9 cellular contexts compared by ENCODE assay signal in the genomic region with DNA sequence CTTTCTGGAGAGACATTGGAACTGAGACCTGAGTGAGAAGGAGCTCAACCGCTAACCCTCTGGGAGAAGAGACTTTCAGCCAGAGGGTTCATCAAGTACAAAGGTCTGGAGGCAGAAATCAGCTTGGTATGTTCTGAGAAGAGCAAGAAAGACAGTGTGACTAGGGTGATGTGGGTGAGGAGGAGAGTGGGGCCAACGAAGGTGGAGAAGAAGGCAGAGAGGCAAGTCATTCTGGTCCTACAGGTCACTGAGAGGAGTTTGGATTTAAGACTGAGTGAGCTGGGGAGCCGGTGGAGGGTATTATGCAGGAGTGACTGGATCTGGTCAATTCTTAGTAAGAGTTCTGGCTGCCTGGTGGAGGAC. TPM values are rescaled to one million over a fixed set of nuclear protein-coding genes. Genes with fewer than 3 reads are reported as not detected.
A peak's percentile ranks its signal among the peaks of the same experiment; 100 is the strongest.
DNase-seq lines count a peak whose midpoint lies in the region; ATAC-seq and TF ChIP-seq lines count a peak whose summit lies in the region.
"Had no signal": no experiment of that assay in that cellular context is flagged by ENCODE, and none has a peak within 500 bp of the region (broad histone marks: within the 10 kb centered on the region; RNA-seq: fewer than 3 reads in every experiment).

No MANE protein-coding gene starts in this region.

- no peaks in the 10 kb centered on the region for H3K36me3 Mint-ChIP-seq in T-cell

- CTCF ChIA-PET in T-cell (lab: Charles Lee) = no interaction called here

- in situ Hi-C loops in GM13977 (cut with MboI; ENCODE audit: low pct_unique_long_range_greater_than_20kb, low sequenced_read_pairs, unreplicated experiment) (loop anchor here (25.0 kb wide), 1 partner anchor 207 kb away; a partner anchor contains a TSS), gastrocnemius medialis (cut with MboI; ENCODE audit: low sequenced_read_pairs in 4 of 4) (loop anchor here in 1 of 4 donors (25.0 kb wide), 1 partner anchor 1282 kb away; a partner anchor contains a TSS)

- peak overlapping the region; percentile 85 to 88 for H3K27ac Mint-ChIP-seq in T-cell

- no peaks in the 10 kb centered on the region for H3K9me3 ChIP-seq in gastrocnemius medialis

- H3K9me3 Mint-ChIP-seq in T-cell = no peaks in the 10 kb centered on the region

- peaks cover 41 to 56% of the 10 kb centered on the region in 2 donors for H3K4me1 ChIP-seq in gastrocnemius medialis

- TF ChIP-seq CTCF in GM13977 (IDR thresholded peaks at IDR 0.05; ENCODE audit: extremely low read depth, insufficient read depth, missing control alignments) (no peak), fibroblast of mammary gland (conservative IDR thresholded peaks at IDR 0.05; ENCODE audit: control insufficient read depth, insufficient read depth, low read depth, low read length) (no peak), gastrocnemius medialis (IDR thresholded peaks at IDR 0.05 in 4 of 5, conservative IDR thresholded peaks at IDR 0.05 in 1 of 5) (no peak)

- intact Hi-C loops in gastrocnemius medialis (cut with DNase I; ENCODE audit: low total_unique reads) = loop anchor here (5.0 kb wide), 1 partner anchor 202 kb away; a partner anchor contains a TSS

- peaks cover 0 to 15% of the 10 kb centered on the region in 2 donors for H3K36me3 ChIP-seq in gastrocnemius medialis

- no peaks in the 10 kb centered on the region for H3K27me3 Mint-ChIP-seq in T-cell

- H3K27ac ChIP-seq in gastrocnemius medialis = peak overlapping the region; percentile 86 to 100 (median 94)
- H3K27ac ChIP-seq: HL-60 had no signal

- DNase-seq in GM13977 (ENCODE audit: low spot score) (peak; percentile 36), T-cell (no peak), fibroblast of mammary gland (ENCODE audit: low read depth) (no peak), gastrocnemius medialis (no peak), germinal center (ENCODE audit: low spot score) (no peak), NCI-H345 (lab: John Stamatoyannopoulos, UW) (no peak), COR-L47 (lab: John Stamatoyannopoulos, UW) (no peak)

- TF ChIP-seq POLR2A in gastrocnemius medialis (IDR thresholded peaks at IDR 0.05) = no peak

- H3K4me3 ChIP-seq in fibroblast of mammary gland (ENCODE audit: control insufficient read depth, low read depth, low read length) = peak overlapping the region; percentile 43
- H3K4me3 ChIP-seq in gastrocnemius medialis = peak overlapping the region; percentile 28 to 55 (median 44)

- ATAC-seq in T-cell (replicated peaks in 1 of 4) (no peak), gastrocnemius medialis (no peak), GM19455 (IDR thresholded peaks at IDR 0.05; ENCODE audit: unreplicated experiment) (no peak)

- H3K4me1 Mint-ChIP-seq in T-cell = peaks cover 33 to 43% (median 37%) of the 10 kb centered on the region in 3 donors

- POLR2A ChIA-PET in T-cell (lab: Charles Lee) = no interaction called here

- H3K4me3 Mint-ChIP-seq in T-cell = peak overlapping the region; percentile 76 to 88 (median 77)

- H3K27me3 ChIP-seq in gastrocnemius medialis = no peaks in the 10 kb centered on the region

RNA-seq across cellular contexts. Expression of a gene that starts 12.2 kb away (rescaled TPM):
- total RNA-seq in T-cell = not detected
- 100 to 1,000 TPM in 2 of 4 donors, 10 to 100 TPM in 2; 52.4 to 329 (median 128) TPM for total RNA-seq in gastrocnemius medialis

RNA-seq across cellular contexts. Expression of a gene that starts 26.8 kb away (rescaled TPM):
- total RNA-seq in T-cell = 100 to 1,000 TPM in 2 of 5 donors, 10 to 100 TPM in 3; 19.5 to 302 (median 25.0) TPM
- 10 to 100 TPM; 27.5 to 66.8 (median 42.3) TPM for total RNA-seq in gastrocnemius medialis

Comparison
In these comparisons a context has a peak if more than half of its experiments do, and no peak if none do; other contexts are left out.
1. RNA of a gene that starts 12.2 kb away (total RNA-seq): 52.4 to 329 TPM in gastrocnemius medialis; not detected in T-cell; every median in the first group is over 10 times any median in the second.